2 cellular contexts compared by ENCODE assay signal in the genomic region with DNA sequence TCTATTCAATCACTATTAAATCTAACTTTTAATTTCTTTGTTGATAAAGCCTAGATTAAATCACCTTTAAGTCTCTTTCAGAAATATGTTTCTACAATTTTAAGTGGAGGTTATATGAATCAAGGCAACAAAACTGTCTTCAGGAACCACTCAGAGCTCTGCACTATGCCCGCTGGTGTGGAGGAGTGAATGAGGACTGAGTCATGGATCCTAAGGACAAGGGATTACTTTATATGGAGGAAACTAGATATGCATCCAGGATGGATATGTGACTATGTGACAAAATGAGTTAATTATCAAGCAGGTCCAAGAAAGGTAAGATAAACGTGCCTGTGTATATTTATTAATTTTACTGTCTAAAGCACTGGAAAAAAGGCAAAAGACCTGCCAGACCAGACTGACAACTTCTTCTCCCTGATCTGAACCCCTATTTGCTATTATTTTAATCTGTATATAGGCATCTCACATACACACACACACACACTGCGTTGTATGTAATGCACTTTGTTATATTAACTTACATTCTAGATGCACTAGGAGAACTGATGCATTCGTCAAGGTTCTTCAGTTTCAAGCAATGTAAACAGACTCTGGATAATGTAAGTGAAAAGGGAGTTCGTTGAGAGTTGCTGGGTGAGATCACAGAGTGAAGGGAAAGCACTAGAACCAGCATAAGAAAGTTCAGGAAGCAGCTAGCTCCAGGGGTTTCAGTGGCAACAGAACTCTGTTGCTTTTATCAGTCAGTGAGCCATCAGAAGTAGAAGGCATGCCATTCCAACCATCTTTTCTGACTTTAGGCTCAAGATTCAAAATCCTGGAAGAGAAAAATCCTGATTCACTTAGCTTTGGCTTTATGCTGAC.
TF ChIP-seq lines count a peak whose summit lies in the region.

No MANE protein-coding gene starts in this region.

TF ChIP-seq in HepG2, 621 proteins besides CTCF, POLR2A, EP300 and RAD21:
- TF ChIP-seq ADNP (CRISPR knock-in tag; IDR thresholded peaks at IDR 0.05): no peak
- no peak for TF ChIP-seq RCOR2 (CRISPR knock-in tag; IDR thresholded peaks at IDR 0.05)
- no peak for TF ChIP-seq SRSF9 (IDR thresholded peaks at IDR 0.05; ENCODE audit: borderline replicate concordance, insufficient read depth, low read depth, low read length, poor library complexity, severe bottlenecking)
- TF ChIP-seq AKAP8 (CRISPR knock-in tag; IDR thresholded peaks at IDR 0.05): no peak
- no peak for TF ChIP-seq KLF9 (CRISPR knock-in tag; IDR thresholded peaks at IDR 0.05; ENCODE audit: low read depth)

TF ChIP-seq in SK-N-SH, 30 proteins besides CTCF, POLR2A, EP300 and RAD21:
- TF ChIP-seq, protein P1, sequence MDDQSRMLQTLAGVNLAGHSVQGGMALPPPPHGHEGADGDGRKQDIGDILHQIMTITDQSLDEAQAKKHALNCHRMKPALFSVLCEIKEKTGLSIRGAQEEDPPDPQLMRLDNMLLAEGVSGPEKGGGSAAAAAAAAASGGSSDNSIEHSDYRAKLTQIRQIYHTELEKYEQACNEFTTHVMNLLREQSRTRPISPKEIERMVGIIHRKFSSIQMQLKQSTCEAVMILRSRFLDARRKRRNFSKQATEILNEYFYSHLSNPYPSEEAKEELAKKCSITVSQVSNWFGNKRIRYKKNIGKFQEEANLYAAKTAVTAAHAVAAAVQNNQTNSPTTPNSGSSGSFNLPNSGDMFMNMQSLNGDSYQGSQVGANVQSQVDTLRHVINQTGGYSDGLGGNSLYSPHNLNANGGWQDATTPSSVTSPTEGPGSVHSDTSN (IDR thresholded peaks at IDR 0.05): peak; percentile 23
- TF ChIP-seq JUND (IDR thresholded peaks at IDR 0.05) (peak; percentile 34), FOXM1 (IDR thresholded peaks at IDR 0.05; ENCODE audit: low read depth) (no peak)
